Comparison of ENCODE assay signal across 24 cellular contexts in the genomic region with DNA sequence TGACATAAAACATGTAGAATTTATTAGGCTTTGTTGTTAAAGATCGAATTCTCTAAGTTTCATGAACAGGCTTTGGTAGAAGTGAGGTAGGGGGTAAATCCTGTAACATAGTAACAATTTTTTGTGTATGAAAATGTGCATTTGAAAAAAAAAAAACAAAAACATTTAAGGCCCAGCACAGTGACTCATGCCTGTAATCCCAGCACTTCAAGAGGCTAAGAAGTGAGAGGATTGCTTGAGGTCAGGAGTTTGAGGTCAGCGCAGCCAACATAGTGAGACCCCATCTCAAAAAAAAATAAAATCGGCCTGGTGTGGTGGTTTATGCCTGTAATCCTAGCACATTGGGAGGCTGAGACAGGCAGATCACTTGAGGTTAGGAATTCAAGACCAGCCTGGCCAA. TPM values are rescaled to one million over a fixed set of nuclear protein-coding genes. Genes with fewer than 3 reads are reported as not detected.
A peak's percentile ranks its signal among the peaks of the same experiment; 100 is the strongest.
DNase-seq lines count a peak whose midpoint lies in the region; ATAC-seq and TF ChIP-seq lines count a peak whose summit lies in the region.
"Had no signal": no experiment of that assay in that cellular context is flagged by ENCODE, and none has a peak within 500 bp of the region (broad histone marks: within the 10 kb centered on the region; RNA-seq: fewer than 3 reads in every experiment).

No MANE protein-coding gene starts in this region.

- DNase-seq in DMS53 (lab: John Stamatoyannopoulos, UW) (peak; percentile 2), DMS53 treated with DMSO at 0.1 percent for 48 hours (lab: John Stamatoyannopoulos, UW; ENCODE audit: unreplicated experiment) (no peak), amniotic epithelial cell (ENCODE audit: low read depth) (peak; percentile 68), fibroblast of peridontal ligament (ENCODE audit: extremely low read depth) (peak; percentile 28), smooth muscle cell (lab: John Stamatoyannopoulos, UW; ENCODE audit: unreplicated experiment) (no peak), GM10248 (ENCODE audit: extremely low spot score) (no peak), pons (ENCODE audit: low spot score) (no peak)
- DNase-seq: ACHN; Caco-2; CD4-positive, alpha-beta memory T cell; DMS 273 treated with DMSO at 0.1 percent for 48 hours; GDM1; MM.1S; NCI-H1092; NCI-H1436; NCI-H1930; NCI-H226; NCI-H524 treated with DMSO at 0.1 percent for 48 hours; NCI-H82; Peyer's patch; SJCRH30 had no signal

- H3F3A ChIP-seq in smooth muscle cell (ENCODE audit: low read depth): no peaks in the 10 kb centered on the region

- H2AFZ ChIP-seq in smooth muscle cell (ENCODE audit: low read depth): no peak overlapping the region

- no peaks in the 10 kb centered on the region for H3K36me3 ChIP-seq in smooth muscle cell (ENCODE audit: low read depth)
- H3K36me3 ChIP-seq: BLaER1 treated with 17β-estradiol and CSF1 and Interleukin-3, amounts not matched to agents 10 nM and 100 nM; Peyer's patch; SJCRH30 had no signal

- no peaks in the 10 kb centered on the region for H3K79me2 ChIP-seq in smooth muscle cell (ENCODE audit: low read depth)

- H3K27me3 ChIP-seq in smooth muscle cell (ENCODE audit: low read depth): no peaks in the 10 kb centered on the region
- H3K27me3 ChIP-seq: BLaER1 treated with 17β-estradiol and CSF1 and Interleukin-3, amounts not matched to agents 10 nM and 100 nM; Peyer's patch; SJCRH30 had no signal

- ATAC-seq in HG03460 (IDR thresholded peaks at IDR 0.05; ENCODE audit: unreplicated experiment): no peak

- POLR2A ChIA-PET in GM10248 (lab: Yijun Ruan, JAX): no interaction called here

- CTCF ChIA-PET in GM10248 (lab: Yijun Ruan, JAX): no interaction called here

- no peaks in the 10 kb centered on the region for H3K9me3 ChIP-seq in smooth muscle cell (replicated peaks; ENCODE audit: low read depth)
- H3K9me3 ChIP-seq: BLaER1 treated with 17β-estradiol and CSF1 and Interleukin-3, amounts not matched to agents 10 nM and 100 nM; Caco-2; Peyer's patch; SJCRH30 had no signal

- no peak overlapping the region for H3K4me3 ChIP-seq in smooth muscle cell
- H3K4me3 ChIP-seq: BLaER1 treated with 17β-estradiol and CSF1 and Interleukin-3, amounts not matched to agents 10 nM and 100 nM; Peyer's patch; SJCRH30 had no signal

- H3K4me1 ChIP-seq in smooth muscle cell (ENCODE audit: low read depth): no peaks in the 10 kb centered on the region
- H3K4me1 ChIP-seq: SJCRH30 had no signal

- 85% methylated on average over 3 of the region's 3 CpGs for WGBS in smooth muscle cell (ENCODE audit: low lambda C conversion rate)

- H3K27ac ChIP-seq in smooth muscle cell (ENCODE audit: low read depth): peak overlapping the region; percentile 12
- H3K27ac ChIP-seq: 22Rv1; BLaER1 treated with 17β-estradiol and CSF1 and Interleukin-3, amounts not matched to agents 10 nM and 100 nM; Peyer's patch; SJCRH30 had no signal

- no peaks in the 10 kb centered on the region for H4K20me1 ChIP-seq in smooth muscle cell (ENCODE audit: low read depth)
- H4K20me1 ChIP-seq: BLaER1 treated with 17β-estradiol and CSF1 and Interleukin-3, amounts not matched to agents 10 nM and 100 nM had no signal

- no peak overlapping the region for H3K4me2 ChIP-seq in smooth muscle cell
- H3K4me2 ChIP-seq: BLaER1 treated with 17β-estradiol and CSF1 and Interleukin-3, amounts not matched to agents 10 nM and 100 nM had no signal

- TF ChIP-seq CTCF in smooth muscle cell (IDR thresholded peaks at IDR 0.05; ENCODE audit: borderline replicate concordance, insufficient read depth, poor library complexity, severe bottlenecking): no peak
- TF ChIP-seq CTCF in GM10248 (IDR thresholded peaks at IDR 0.05; ENCODE audit: control extremely low read depth, extremely low read depth, low read depth, missing control alignments): no peak

- no peak overlapping the region for H3K9ac ChIP-seq in smooth muscle cell (ENCODE audit: low read depth)
- H3K9ac ChIP-seq: BLaER1 treated with 17β-estradiol and CSF1 and Interleukin-3, amounts not matched to agents 10 nM and 100 nM had no signal

RNA-seq across cellular contexts. Expression of gene PPP4R2, which starts 26.8 kb away (rescaled TPM):
- total RNA-seq in smooth muscle cell: 52.2 and 84.1 TPM in 2 replicates
- 34.6 and 44.0 TPM in 2 replicates for polyA plus RNA-seq in smooth muscle cell

Comparison
In these comparisons a context has a peak if more than half of its experiments do, and no peak if none do; other contexts are left out.
1. DNase-seq: peak in DMS53 (single experiment), amniotic epithelial cell (single experiment) and fibroblast of peridontal ligament (single experiment); none in DMS53 treated with DMSO at 0.1 percent for 48 hours (single experiment), smooth muscle cell (single experiment), GM10248 (single experiment) and pons (single experiment).